Comparison of ENCODE assay signal across 26 cellular contexts in genomic region chr4:53088132-53088531, GRCh38.
"Had no signal": no experiment of that assay in that cellular context is flagged by ENCODE, and none has a peak within 500 bp of the region (broad histone marks: within the 10 kb centered on the region; RNA-seq: fewer than 3 reads in every experiment).

No MANE protein-coding gene starts in this region.

- H3K27me3 ChIP-seq: brain microvascular endothelial cell, cardiac muscle cell had no signal

- H3K27ac ChIP-seq: brain microvascular endothelial cell, cardiac muscle cell, VCaP had no signal

- H3K4me3 ChIP-seq: cardiac muscle cell had no signal

- H3K36me3 ChIP-seq: brain microvascular endothelial cell, cardiac muscle cell had no signal

- ATAC-seq: activated CD4-positive, alpha-beta T cell treated with anti-CD3 and anti-CD28 coated beads for 36 hours; activated T-helper 17 cell treated with anti-CD3 and anti-CD28 coated beads, Interleukin-2, amount 50 U/mL, for 72 hours; PC-3; T-cell had no signal

- DNase-seq: activated CD4-positive, alpha-beta memory T cell treated with anti-CD3 and anti-CD28 coated beads, Interleukin-2, amount 10 ng/mL, durations not matched to agents 7 days and 5 days; activated CD4-positive, alpha-beta T cell treated with anti-CD3 and anti-CD28 coated beads for 36 hours; activated CD4-positive, alpha-beta T cell treated with anti-CD3 and anti-CD28 coated beads, Interleukin-2, amount 50 U/mL, for 1 hour; activated CD4-positive, CD25-positive, alpha-beta regulatory T cell; activated gamma-delta T cell; activated naive CD4-positive, alpha-beta T cell treated with anti-CD3 and anti-CD28 coated beads for 36 hours; activated T-cell treated with anti-CD3 and anti-CD28 coated beads for 4 hours; activated T-cell treated with anti-CD3 and anti-CD28 coated beads, Interleukin-2, amount 50 U/mL, for 48 hours; brain microvascular endothelial cell; cerebellar nuclear complex; NCI-H1105 treated with DMSO at 0.1 percent for 48 hours; NCI-H1436 treated with DMSO at 0.1 percent for 48 hours; NCI-H187; NCI-H2081; NCI-H510A treated with DMSO at 0.1 percent for 48 hours; NCI-H69; PC-3; SIG-M5; T-cell; T-helper 2 cell; T1000 had no signal

- FAIRE-seq: colon, RCC 7860 had no signal
